In genomic region chr10:49173201-49173772, GRCh38 we compare ENCODE assay signal across 36 cellular contexts. TPM values are rescaled to one million over a fixed set of nuclear protein-coding genes. Genes with fewer than 3 reads are reported as not detected.
A peak's percentile ranks its signal among the peaks of the same experiment; 100 is the strongest.
DNase-seq lines count a peak whose midpoint lies in the region; ATAC-seq and TF ChIP-seq lines count a peak whose summit lies in the region.
"Had no signal": no experiment of that assay in that cellular context is flagged by ENCODE, and none has a peak within 500 bp of the region (broad histone marks: within the 10 kb centered on the region; RNA-seq: fewer than 3 reads in every experiment).

No MANE protein-coding gene starts in this region.

- intact Hi-C loops in activated CD4-positive, alpha-beta memory T cell treated with anti-CD3 and anti-CD28 coated beads for 36 hours (cut with micrococcal nuclease): no loop called here
- intact Hi-C loops in activated T-helper 1 cell treated with anti-CD3 and anti-CD28 coated beads, Interleukin-12 subunit alpha, Interleukin-12 subunit beta, Interleukin-2, Interleukin-4 antibody, amounts not matched to agents 30 ng/mL and 10 ng/mL and 1 ng/mL, durations not matched to agents 14 hours and 24 hours and 36 hours (cut with micrococcal nuclease): no loop called here

- peak overlapping the region; percentile 2 for H3K27ac Mint-ChIP-seq in activated CD4-positive, alpha-beta memory T cell treated with anti-CD3 and anti-CD28 coated beads, Interleukin-2, amount 10 ng/mL, durations not matched to agents 7 days and 5 days
- H3K27ac Mint-ChIP-seq in activated CD4-positive, alpha-beta memory T cell treated with anti-CD3 and anti-CD28 coated beads for 36 hours: no peak overlapping the region
- H3K27ac Mint-ChIP-seq in activated T-helper 1 cell treated with anti-CD3 and anti-CD28 coated beads, Interleukin-12 subunit alpha, Interleukin-12 subunit beta, Interleukin-2, Interleukin-4 antibody, amounts not matched to agents 30 ng/mL and 10 ng/mL and 1 ng/mL, durations not matched to agents 14 hours and 24 hours and 36 hours: peak overlapping the region; percentile 44
- H3K27ac Mint-ChIP-seq in stimulated activated memory B cell treated with anti-CD40 and anti-IgM and Interleukin-4, amounts not matched to agents 10 μg/mL and 1 μg/mL and 100 μg/mL, for 72 hours: peak overlapping the region; percentile 99
- H3K27ac Mint-ChIP-seq in H9 (peak overlapping the region in 1 of 3 experiments; percentile 69; a peak in 3 of 7 replicates), osteocyte (ENCODE audit: unreplicated experiment) (no peak overlapping the region)
- H3K27ac Mint-ChIP-seq: activated naive CD8-positive, alpha-beta T cell treated with anti-CD3 and anti-CD28 coated beads, Interleukin-2, amount 50 U/mL, for 24 hours; CD4-positive, alpha-beta T cell; naive thymus-derived CD4-positive, alpha-beta T cell had no signal

- no peaks in the 10 kb centered on the region for H3K27me3 Mint-ChIP-seq in activated CD4-positive, alpha-beta memory T cell treated with anti-CD3 and anti-CD28 coated beads, Interleukin-2, amount 10 ng/mL, durations not matched to agents 7 days and 5 days
- no peaks in the 10 kb centered on the region for H3K27me3 Mint-ChIP-seq in activated CD4-positive, alpha-beta memory T cell treated with anti-CD3 and anti-CD28 coated beads for 36 hours
- H3K27me3 Mint-ChIP-seq in activated T-helper 1 cell treated with anti-CD3 and anti-CD28 coated beads, Interleukin-12 subunit alpha, Interleukin-12 subunit beta, Interleukin-2, Interleukin-4 antibody, amounts not matched to agents 30 ng/mL and 10 ng/mL and 1 ng/mL, durations not matched to agents 14 hours and 24 hours and 36 hours (ENCODE audit: insufficient read depth): peaks cover 2% of the 10 kb centered on the region
- no peaks in the 10 kb centered on the region for H3K27me3 Mint-ChIP-seq in stimulated activated memory B cell treated with anti-CD40 and anti-IgM and Interleukin-4, amounts not matched to agents 10 μg/mL and 1 μg/mL and 100 μg/mL, for 72 hours
- H3K27me3 Mint-ChIP-seq in H9 (ENCODE audit: low read depth) (no peaks in the 10 kb centered on the region), osteocyte (ENCODE audit: unreplicated experiment) (no peaks in the 10 kb centered on the region)
- H3K27me3 Mint-ChIP-seq: CD4-positive, alpha-beta T cell had no signal

- no peak overlapping the region for H2BK5ac ChIP-seq in H9 (ENCODE audit: insufficient read length, low read length)

- POLR2A ChIA-PET in activated CD4-positive, alpha-beta memory T cell treated with anti-CD3 and anti-CD28 coated beads, Interleukin-2, amount 10 ng/mL, durations not matched to agents 7 days and 5 days (lab: Charles Lee): no interaction called here
- POLR2A ChIA-PET in activated CD4-positive, alpha-beta memory T cell treated with anti-CD3 and anti-CD28 coated beads for 36 hours (lab: Charles Lee): interaction anchor here (1.3 kb wide), 1 partner anchor 10 kb away, joined by 5 read pairs; no protein-coding TSS in a partner anchor

- no peaks in the 10 kb centered on the region for H3K9me3 Mint-ChIP-seq in activated CD4-positive, alpha-beta memory T cell treated with anti-CD3 and anti-CD28 coated beads, Interleukin-2, amount 10 ng/mL, durations not matched to agents 7 days and 5 days
- no peaks in the 10 kb centered on the region for H3K9me3 Mint-ChIP-seq in activated CD4-positive, alpha-beta memory T cell treated with anti-CD3 and anti-CD28 coated beads for 36 hours
- H3K9me3 Mint-ChIP-seq in activated T-helper 1 cell treated with anti-CD3 and anti-CD28 coated beads, Interleukin-12 subunit alpha, Interleukin-12 subunit beta, Interleukin-2, Interleukin-4 antibody, amounts not matched to agents 30 ng/mL and 10 ng/mL and 1 ng/mL, durations not matched to agents 14 hours and 24 hours and 36 hours: no peaks in the 10 kb centered on the region
- H3K9me3 Mint-ChIP-seq in stimulated activated memory B cell treated with anti-CD40 and anti-IgM and Interleukin-4, amounts not matched to agents 10 μg/mL and 1 μg/mL and 100 μg/mL, for 72 hours: no peaks in the 10 kb centered on the region
- H3K9me3 Mint-ChIP-seq in H9: 0 out of 5 replicates have a peak, but pooled peaks cover 0 to 3% of the 10 kb centered on the region in 2 experiments
- no peaks in the 10 kb centered on the region for H3K9me3 Mint-ChIP-seq in osteocyte (ENCODE audit: unreplicated experiment)
- H3K9me3 Mint-ChIP-seq: activated naive CD8-positive, alpha-beta T cell treated with anti-CD3 and anti-CD28 coated beads, Interleukin-2, amount 50 U/mL, for 24 hours; CD4-positive, alpha-beta T cell; naive thymus-derived CD4-positive, alpha-beta T cell had no signal

- H3K4me2 ChIP-seq in H9 (ENCODE audit: insufficient read depth, insufficient read length, low read length): no peak overlapping the region

- no peak overlapping the region for H3T11ph ChIP-seq in H9 (ENCODE audit: low read length)

- no peak overlapping the region for H2BK15ac ChIP-seq in H9 (ENCODE audit: low read depth, low read length)

- H3K18ac ChIP-seq in H9 (ENCODE audit: insufficient read length, low read depth, low read length): no peak overlapping the region

- no peak overlapping the region for H3K27ac ChIP-seq in H9 (ENCODE audit: insufficient read length, low read depth, low read length)
- H3K27ac ChIP-seq: ovary, SJSA1, upper lobe of right lung had no signal

- H4K5ac ChIP-seq in H9 (ENCODE audit: insufficient read length, low read depth, low read length): no peak overlapping the region

- no peaks in the 10 kb centered on the region for H3K79me1 ChIP-seq in H9 (ENCODE audit: insufficient read depth, low read depth, low read length, poor library complexity, severe bottlenecking)

- no peaks in the 10 kb centered on the region for H3K79me2 ChIP-seq in H9 (ENCODE audit: insufficient read depth, low read length)

- H2AFZ ChIP-seq in H9 (ENCODE audit: low read length): no peak overlapping the region

- H3K36me3 Mint-ChIP-seq in activated CD4-positive, alpha-beta memory T cell treated with anti-CD3 and anti-CD28 coated beads, Interleukin-2, amount 10 ng/mL, durations not matched to agents 7 days and 5 days (ENCODE audit: low read depth): peaks cover 38% of the 10 kb centered on the region
- H3K36me3 Mint-ChIP-seq in activated CD4-positive, alpha-beta memory T cell treated with anti-CD3 and anti-CD28 coated beads for 36 hours: peaks cover 3% of the 10 kb centered on the region
- peaks cover 4% of the 10 kb centered on the region for H3K36me3 Mint-ChIP-seq in activated T-helper 1 cell treated with anti-CD3 and anti-CD28 coated beads, Interleukin-12 subunit alpha, Interleukin-12 subunit beta, Interleukin-2, Interleukin-4 antibody, amounts not matched to agents 30 ng/mL and 10 ng/mL and 1 ng/mL, durations not matched to agents 14 hours and 24 hours and 36 hours (ENCODE audit: low read depth)
- peaks cover 21% of the 10 kb centered on the region for H3K36me3 Mint-ChIP-seq in stimulated activated memory B cell treated with anti-CD40 and anti-IgM and Interleukin-4, amounts not matched to agents 10 μg/mL and 1 μg/mL and 100 μg/mL, for 72 hours
- H3K36me3 Mint-ChIP-seq in H9 (ENCODE audit: insufficient read depth in 1 of 3, low read depth in 3 of 3) (no peaks in the 10 kb centered on the region; a peak in 1 of 7 replicates), osteocyte (ENCODE audit: unreplicated experiment) (no peaks in the 10 kb centered on the region)

- no peak overlapping the region for H3K9ac ChIP-seq in H9 (ENCODE audit: extremely low read depth, insufficient read length, low read length)

- no peaks in the 10 kb centered on the region for H3K4me1 ChIP-seq in H9 (ENCODE audit: insufficient read depth, low read length)

- no peaks in the 10 kb centered on the region for H3K23me2 ChIP-seq in H9 (ENCODE audit: insufficient read length, low read depth, low read length, poor library complexity, severe bottlenecking)

- no peak overlapping the region for H2BK20ac ChIP-seq in H9 (ENCODE audit: low read depth, low read length, poor library complexity, severe bottlenecking)

- H4K8ac ChIP-seq in H9 (replicated peaks; ENCODE audit: insufficient read length, low read depth, low read length): no peak overlapping the region

- DNase-seq in activated CD4-positive, alpha-beta memory T cell treated with anti-CD3 and anti-CD28 coated beads, Interleukin-2, amount 10 ng/mL, durations not matched to agents 7 days and 5 days: no peak
- no peak for DNase-seq in activated CD4-positive, alpha-beta memory T cell treated with anti-CD3 and anti-CD28 coated beads for 36 hours
- DNase-seq in activated T-helper 1 cell treated with anti-CD3 and anti-CD28 coated beads, Interleukin-12 subunit alpha, Interleukin-12 subunit beta, Interleukin-2, Interleukin-4 antibody, amounts not matched to agents 30 ng/mL and 10 ng/mL and 1 ng/mL, durations not matched to agents 14 hours and 24 hours and 36 hours (ENCODE audit: low spot score): no peak
- DNase-seq in inferior parietal cortex (ENCODE audit: extremely low spot score) (peak; percentile 32), H9 (no peak), GF-D8 (lab: John Stamatoyannopoulos, UW) (no peak), osteocyte (ENCODE audit: extremely low spot score, unreplicated experiment) (no peak)
- DNase-seq: 8988T; activated gamma-delta T cell treated with Interleukin-2 at 50 U/mL for 16 hours; activated naive CD8-positive, alpha-beta T cell treated with anti-CD3 and anti-CD28 coated beads, Interleukin-2, amount 50 U/mL, for 24 hours; activated T-cell treated with anti-CD3 and anti-CD28 coated beads, Interleukin-2, amount 50 U/mL, for 1 hour; caudate nucleus; CD4-positive, alpha-beta T cell; cortex of kidney; glutamatergic neuron; KBM-7; left ventricle myocardium superior; MG63; midbrain; naive thymus-derived CD4-positive, alpha-beta T cell; NCI-H1105 treated with DMSO at 0.1 percent for 48 hours; NCI-H187 treated with DMSO at 0.1 percent for 48 hours; NCI-H2171; ovary; RPMI8226; stimulated activated naive CD8-positive, alpha-beta T cell treated with anti-CD3 and anti-CD28 coated beads, Interleukin-15, Interleukin-2, amounts not matched to agents 100 U/mL and 50 U/mL, for 24 hours; upper lobe of right lung had no signal

- H2BK12ac ChIP-seq in H9 (ENCODE audit: insufficient read length, low read depth, low read length): no peak overlapping the region

- H3K27me3 ChIP-seq in H9 (ENCODE audit: insufficient read depth, low read length): no peaks in the 10 kb centered on the region
- H3K27me3 ChIP-seq: MG63, ovary, SJSA1, upper lobe of right lung had no signal

- no peaks in the 10 kb centered on the region for H4K20me1 ChIP-seq in H9 (ENCODE audit: control insufficient read depth, insufficient read depth, insufficient read length)

- no CpG with 5 or more reads among the region's 11 CpGs for WGBS in H9 (ENCODE audit: extremely low coverage, insufficient read length, low lambda C conversion rate)

- ATAC-seq in stimulated activated memory B cell treated with anti-CD40 and anti-IgM and Interleukin-4, amounts not matched to agents 10 μg/mL and 1 μg/mL and 100 μg/mL, for 72 hours: no peak
- ATAC-seq: activated CD4-positive, CD25-positive, alpha-beta regulatory T cell treated with anti-CD3 and anti-CD28 coated beads, Interleukin-2, amount 50 U/mL, for 24 hours; activated naive CD8-positive, alpha-beta T cell treated with anti-CD3 and anti-CD28 coated beads, Interleukin-2, amount 50 U/mL, for 24 hours; left ventricle myocardium superior; naive thymus-derived CD4-positive, alpha-beta T cell; stimulated activated naive CD8-positive, alpha-beta T cell treated with anti-CD3 and anti-CD28 coated beads, Interleukin-15, Interleukin-2, amounts not matched to agents 100 U/mL and 50 U/mL, for 24 hours; upper lobe of right lung had no signal

- no peak overlapping the region for H3K23ac ChIP-seq in H9 (ENCODE audit: insufficient read length, low read depth, low read length)

- no peaks in the 10 kb centered on the region for H3K9me3 ChIP-seq in H9 (ENCODE audit: control insufficient read depth, low read depth, low read length)
- H3K9me3 ChIP-seq: MG63, ovary, SJSA1, upper lobe of right lung had no signal

- no peak overlapping the region for H3K4ac ChIP-seq in H9 (ENCODE audit: low read depth, low read length)

- H3K4me3 Mint-ChIP-seq in activated CD4-positive, alpha-beta memory T cell treated with anti-CD3 and anti-CD28 coated beads, Interleukin-2, amount 10 ng/mL, durations not matched to agents 7 days and 5 days: no peak overlapping the region
- H3K4me3 Mint-ChIP-seq in activated CD4-positive, alpha-beta memory T cell treated with anti-CD3 and anti-CD28 coated beads for 36 hours: no peak overlapping the region
- H3K4me3 Mint-ChIP-seq in activated T-helper 1 cell treated with anti-CD3 and anti-CD28 coated beads, Interleukin-12 subunit alpha, Interleukin-12 subunit beta, Interleukin-2, Interleukin-4 antibody, amounts not matched to agents 30 ng/mL and 10 ng/mL and 1 ng/mL, durations not matched to agents 14 hours and 24 hours and 36 hours: no peak overlapping the region
- peak overlapping the region; percentile 26 for H3K4me3 Mint-ChIP-seq in stimulated activated memory B cell treated with anti-CD40 and anti-IgM and Interleukin-4, amounts not matched to agents 10 μg/mL and 1 μg/mL and 100 μg/mL, for 72 hours
- no peak overlapping the region for H3K4me3 Mint-ChIP-seq in H9
- H3K4me3 Mint-ChIP-seq in osteocyte (ENCODE audit: unreplicated experiment): no peak overlapping the region
- H3K4me3 Mint-ChIP-seq: activated naive CD8-positive, alpha-beta T cell treated with anti-CD3 and anti-CD28 coated beads, Interleukin-2, amount 50 U/mL, for 24 hours; CD4-positive, alpha-beta T cell; naive thymus-derived CD4-positive, alpha-beta T cell had no signal

- H3K56ac ChIP-seq in H9 (ENCODE audit: insufficient read length, low read depth, low read length): no peak overlapping the region

- CTCF ChIA-PET in activated CD4-positive, alpha-beta memory T cell treated with anti-CD3 and anti-CD28 coated beads, Interleukin-2, amount 10 ng/mL, durations not matched to agents 7 days and 5 days (lab: Charles Lee): interaction anchor here (1.6 to 2.1 kb wide), 2 partner anchors 9 to 11 kb away, joined by 5 read pairs; no protein-coding TSS in a partner anchor
- CTCF ChIA-PET in activated CD4-positive, alpha-beta memory T cell treated with anti-CD3 and anti-CD28 coated beads for 36 hours (lab: Charles Lee): interaction anchor here (0.8 kb wide), 1 partner anchor 9 kb away, joined by 5 read pairs; no protein-coding TSS in a partner anchor

- H3K14ac ChIP-seq in H9 (ENCODE audit: insufficient read depth, low read length): no peak overlapping the region

- no peak overlapping the region for H2AK5ac ChIP-seq in H9 (ENCODE audit: insufficient read length, low read length)

- no peak for TF ChIP-seq CTCF in H9 (conservative IDR thresholded peaks at IDR 0.05)
- TF ChIP-seq CTCF in osteocyte (IDR thresholded peaks at IDR 0.05): no peak

- no peak overlapping the region for H2BK120ac ChIP-seq in H9 (ENCODE audit: low read depth, low read length, poor library complexity, severe bottlenecking)

- H3K4me1 Mint-ChIP-seq in activated CD4-positive, alpha-beta memory T cell treated with anti-CD3 and anti-CD28 coated beads, Interleukin-2, amount 10 ng/mL, durations not matched to agents 7 days and 5 days: peaks cover 81% of the 10 kb centered on the region
- H3K4me1 Mint-ChIP-seq in activated CD4-positive, alpha-beta memory T cell treated with anti-CD3 and anti-CD28 coated beads for 36 hours (ENCODE audit: low read depth): peaks cover 45% of the 10 kb centered on the region
- peaks cover 30% of the 10 kb centered on the region for H3K4me1 Mint-ChIP-seq in activated T-helper 1 cell treated with anti-CD3 and anti-CD28 coated beads, Interleukin-12 subunit alpha, Interleukin-12 subunit beta, Interleukin-2, Interleukin-4 antibody, amounts not matched to agents 30 ng/mL and 10 ng/mL and 1 ng/mL, durations not matched to agents 14 hours and 24 hours and 36 hours (ENCODE audit: low read depth)
- peaks cover 99% of the 10 kb centered on the region for H3K4me1 Mint-ChIP-seq in stimulated activated memory B cell treated with anti-CD40 and anti-IgM and Interleukin-4, amounts not matched to agents 10 μg/mL and 1 μg/mL and 100 μg/mL, for 72 hours
- H3K4me1 Mint-ChIP-seq in H9 (peaks cover 5 to 10% of the 10 kb centered on the region in 2 experiments), osteocyte (ENCODE audit: unreplicated experiment) (peaks cover 5% of the 10 kb centered on the region)

- H4K91ac ChIP-seq in H9 (ENCODE audit: insufficient read length, low read depth, low read length): no peak overlapping the region

RNA-seq across cellular contexts. Expression of gene TMEM273, which starts 14.9 kb away (rescaled TPM):
- total RNA-seq in activated CD4-positive, alpha-beta memory T cell treated with anti-CD3 and anti-CD28 coated beads, Interleukin-2, amount 10 ng/mL, durations not matched to agents 7 days and 5 days: 100 to 1,000 TPM in 1 of 2 experiments, 10 to 100 TPM in 1; 98.2 to 100 TPM
- 100 to 1,000 TPM; 106 to 108 TPM for total RNA-seq in activated CD4-positive, alpha-beta memory T cell treated with anti-CD3 and anti-CD28 coated beads for 36 hours
- total RNA-seq in activated T-helper 1 cell treated with anti-CD3 and anti-CD28 coated beads, Interleukin-12 subunit alpha, Interleukin-12 subunit beta, Interleukin-2, Interleukin-4 antibody, amounts not matched to agents 30 ng/mL and 10 ng/mL and 1 ng/mL, durations not matched to agents 14 hours and 24 hours and 36 hours: 16.2 and 16.7 TPM in 2 replicates
- not detected in 2 replicates for total RNA-seq in H9 (2021)
- total RNA-seq in osteocyte: not detected in 2 replicates
- total RNA-seq: Daoy, fibroblast of villous mesenchyme, HT1080, NCI-H460, SJSA1 had no signal

RNA-seq across cellular contexts. Expression of gene FAM170B, which starts 39.5 kb away (rescaled TPM):
- under 1 TPM; 0.15 to 0.33 TPM for total RNA-seq in activated CD4-positive, alpha-beta memory T cell treated with anti-CD3 and anti-CD28 coated beads, Interleukin-2, amount 10 ng/mL, durations not matched to agents 7 days and 5 days
- total RNA-seq in activated CD4-positive, alpha-beta memory T cell treated with anti-CD3 and anti-CD28 coated beads for 36 hours: not detected
- not detected in 2 replicates for total RNA-seq in activated T-helper 1 cell treated with anti-CD3 and anti-CD28 coated beads, Interleukin-12 subunit alpha, Interleukin-12 subunit beta, Interleukin-2, Interleukin-4 antibody, amounts not matched to agents 30 ng/mL and 10 ng/mL and 1 ng/mL, durations not matched to agents 14 hours and 24 hours and 36 hours
- total RNA-seq in H9 (2021): not detected in 2 replicates
- total RNA-seq in osteocyte: not detected in 2 replicates
- total RNA-seq: CD4-positive, alpha-beta T cell; Daoy; fibroblast of villous mesenchyme; HT1080; left ventricle myocardium superior; NCI-H460; ovary; SJSA1; skeletal muscle tissue; temporal lobe; upper lobe of right lung had no signal

RNA-seq across cellular contexts. Expression of gene VSTM4, which starts 58.0 kb away (rescaled TPM):
- under 1 TPM; 0.10 TPM for total RNA-seq in activated CD4-positive, alpha-beta memory T cell treated with anti-CD3 and anti-CD28 coated beads, Interleukin-2, amount 10 ng/mL, durations not matched to agents 7 days and 5 days
- total RNA-seq in activated CD4-positive, alpha-beta memory T cell treated with anti-CD3 and anti-CD28 coated beads for 36 hours: under 1 TPM; 0.10 to 0.24 TPM
- total RNA-seq in activated T-helper 1 cell treated with anti-CD3 and anti-CD28 coated beads, Interleukin-12 subunit alpha, Interleukin-12 subunit beta, Interleukin-2, Interleukin-4 antibody, amounts not matched to agents 30 ng/mL and 10 ng/mL and 1 ng/mL, durations not matched to agents 14 hours and 24 hours and 36 hours: 0.20 and 0.23 TPM in 2 replicates
- total RNA-seq in H9 (2021) (0.35 and 0.44 TPM in 2 replicates), osteocyte (0.70 and 0.81 TPM in 2 replicates)
- total RNA-seq: NCI-H460 had no signal

Comparison
In these comparisons a context has a peak if more than half of its experiments do, and no peak if none do; other contexts are left out.
1. H3K27ac Mint-ChIP-seq: peak in activated CD4-positive, alpha-beta memory T cell treated with anti-CD3 and anti-CD28 coated beads, Interleukin-2, amount 10 ng/mL, durations not matched to agents 7 days and 5 days (single experiment), activated T-helper 1 cell treated with anti-CD3 and anti-CD28 coated beads, Interleukin-12 subunit alpha, Interleukin-12 subunit beta, Interleukin-2, Interleukin-4 antibody, amounts not matched to agents 30 ng/mL and 10 ng/mL and 1 ng/mL, durations not matched to agents 14 hours and 24 hours and 36 hours (single experiment) and stimulated activated memory B cell treated with anti-CD40 and anti-IgM and Interleukin-4, amounts not matched to agents 10 μg/mL and 1 μg/mL and 100 μg/mL, for 72 hours (single experiment); none in activated CD4-positive, alpha-beta memory T cell treated with anti-CD3 and anti-CD28 coated beads for 36 hours (single experiment) and osteocyte (single experiment).
2. RNA of gene TMEM273, which starts 14.9 kb away (total RNA-seq): 106 to 108 TPM in activated CD4-positive, alpha-beta memory T cell treated with anti-CD3 and anti-CD28 coated beads for 36 hours, 98.2 to 100 TPM in activated CD4-positive, alpha-beta memory T cell treated with anti-CD3 and anti-CD28 coated beads, Interleukin-2, amount 10 ng/mL, durations not matched to agents 7 days and 5 days and 16.2 to 16.7 TPM in activated T-helper 1 cell treated with anti-CD3 and anti-CD28 coated beads, Interleukin-12 subunit alpha, Interleukin-12 subunit beta, Interleukin-2, Interleukin-4 antibody, amounts not matched to agents 30 ng/mL and 10 ng/mL and 1 ng/mL, durations not matched to agents 14 hours and 24 hours and 36 hours; not detected in H9 and not detected in osteocyte; every median in the first group is over 10 times any median in the second.